ENCODE assay signal across 1 cellular context in genomic region chr7:137925091-137925490, GRCh38.
TF ChIP-seq lines count a peak whose summit lies in the region.

No MANE protein-coding gene starts in this region.

TF ChIP-seq in K562, 482 proteins besides CTCF, POLR2A, EP300 and RAD21 (continued from another document):
- TF ChIP-seq THRB (CRISPR knock-in tag; conservative IDR thresholded peaks at IDR 0.05): 0 out of 2 replicates have a peak, but pooled peaks have one; percentile 33
- TF ChIP-seq ZNF512 (tag; IDR thresholded peaks at IDR 0.05): 0 out of 2 replicates have a peak, but pooled peaks have one; percentile 14
